Comparison of ENCODE assay signal across 22 cellular contexts in genomic region chr5:134406390-134406789, GRCh38. TPM values are rescaled to one million over a fixed set of nuclear protein-coding genes. Genes with fewer than 3 reads are reported as not detected.
DNase-seq lines count a peak whose midpoint lies in the region; TF ChIP-seq lines count a peak whose summit lies in the region.
"Had no signal": no experiment of that assay in that cellular context is flagged by ENCODE, and none has a peak within 500 bp of the region (broad histone marks: within the 10 kb centered on the region; RNA-seq: fewer than 3 reads in every experiment).

No MANE protein-coding gene starts in this region.

- no peaks in the 10 kb centered on the region; the same call in 1 of the 2 replicates for H3K9me3 ChIP-seq in AG04450 (ENCODE audit: control insufficient read depth, insufficient read depth, low read length)
- H3K9me3 ChIP-seq: gastrocnemius medialis, Peyer's patch, right atrium auricular region had no signal

- H3K27ac ChIP-seq in AG04450 (ENCODE audit: low read depth, low read length): peak overlapping the region; percentile 21
- H3K27ac ChIP-seq: gastrocnemius medialis, Peyer's patch, right atrium auricular region had no signal

- H3K4me3 ChIP-seq in AG04450 (ENCODE audit: low read depth, low read length): no peak overlapping the region
- H3K4me3 ChIP-seq: gastrocnemius medialis, Peyer's patch, right atrium auricular region had no signal

- no peak for TF ChIP-seq CTCF in AG04450 (IDR thresholded peaks at IDR 0.05; ENCODE audit: low read depth, low read length)

- CTCF ChIA-PET in AG04450 (lab: Charles Lee): interaction anchor here (0.5 to 1.4 kb wide), 2 partner anchors 48 to 172 kb away, joined by 4 to 5 read pairs; no protein-coding TSS in a partner anchor

- POLR2A ChIA-PET in AG04450 (lab: Yijun Ruan, JAX): no interaction called here

- DNase-seq in AG04450 (ENCODE audit: low read depth, low spot score) (no peak), EH (ENCODE audit: low read depth) (peak; percentile 45), RKO (ENCODE audit: low spot score) (peak; percentile 13), kidney tubule cell (ENCODE audit: low spot score) (peak; percentile 76), cerebellar cortex (ENCODE audit: low spot score) (no peak), LoVo (ENCODE audit: low spot score) (no peak), NCI-H2171 (lab: John Stamatoyannopoulos, UW) (no peak)
- DNase-seq: activated gamma-delta T cell treated with Interleukin-2 at 50 U/mL for 16 hours; anterior cingulate cortex; COR-L47; DND-41; gastrocnemius medialis; H9; Karpas-422; kidney glomerular epithelial cell; naive B cell; NCI-H1092; NCI-H2081 treated with DMSO at 0.1 percent for 48 hours; NCI-H510A; NK-92 treated with Interleukin-12 subunit alpha and Interleukin-12 subunit beta, amount 100 ng/mL, for 24 hours had no signal

- H3K27me3 ChIP-seq in AG04450 (ENCODE audit: control insufficient read depth, insufficient read depth, low read length): no peaks in the 10 kb centered on the region
- H3K27me3 ChIP-seq: gastrocnemius medialis, Peyer's patch, right atrium auricular region had no signal

RNA-seq across cellular contexts. Expression of gene CDKN2AIPNL, which starts 5.3 kb away (rescaled TPM):
- 16.7 and 20.8 TPM in 2 replicates for polyA plus RNA-seq in AG04450 (2011; rRNA removed)
- polyA minus RNA-seq in AG04450 (2011; rRNA and poly(A)+ RNA removed): 4.8 and 6.7 TPM in 2 replicates

RNA-seq across cellular contexts. Expression of gene UBE2B, which starts 35.0 kb away (rescaled TPM):
- polyA plus RNA-seq in AG04450 (2011; rRNA removed): 57.3 and 99.2 TPM in 2 replicates
- 9.8 and 18.6 TPM in 2 replicates for polyA minus RNA-seq in AG04450 (2011; rRNA and poly(A)+ RNA removed)

RNA-seq across cellular contexts. Expression of gene CDKL3, which starts 39.4 kb away (rescaled TPM):
- 2.1 and 3.7 TPM in 2 replicates for polyA plus RNA-seq in AG04450 (2011; rRNA removed)
- 1.2 and 1.6 TPM in 2 replicates for polyA minus RNA-seq in AG04450 (2011; rRNA and poly(A)+ RNA removed)

Comparison
In these comparisons a context has a peak if more than half of its experiments do, and no peak if none do; other contexts are left out.
1. DNase-seq: peak in EH (single experiment), RKO (single experiment) and kidney tubule cell (single experiment); none in AG04450 (single experiment), cerebellar cortex (single experiment), LoVo (single experiment) and NCI-H2171 (single experiment).